Comparison of ENCODE assay signal across 16 cellular contexts in genomic region chr3:72418856-72419255, GRCh38. TPM values are rescaled to one million over a fixed set of nuclear protein-coding genes. Genes with fewer than 3 reads are reported as not detected.
DNase-seq lines count a peak whose midpoint lies in the region; ATAC-seq and TF ChIP-seq lines count a peak whose summit lies in the region.
"Had no signal": no experiment of that assay in that cellular context is flagged by ENCODE, and none has a peak within 500 bp of the region (broad histone marks: within the 10 kb centered on the region; RNA-seq: fewer than 3 reads in every experiment).

No MANE protein-coding gene starts in this region.

- H3K4me2 ChIP-seq in GM23338: no peak overlapping the region

- CTCF ChIA-PET in CD4-positive, alpha-beta memory T cell (lab: Charles Lee; ENCODE audit: partially characterized antibody): no interaction called here

- H3K36me3 Mint-ChIP-seq in CD4-positive, alpha-beta memory T cell: peaks cover 23 to 31% of the 10 kb centered on the region in 2 donors
- H3K36me3 Mint-ChIP-seq in GM23338 (ENCODE audit: low read depth) (peaks cover 35% of the 10 kb centered on the region), chondrocyte (ENCODE audit: low read depth) (peaks cover 3% of the 10 kb centered on the region)
- H3K36me3 Mint-ChIP-seq in naive thymus-derived CD8-positive, alpha-beta T cell: peaks cover 20 to 32% (median 23%) of the 10 kb centered on the region in 3 donors

- H3K4me3 ChIP-seq in CD4-positive, alpha-beta memory T cell (ENCODE audit: low read length in 2 of 2): no peak overlapping the region
- no peak overlapping the region for H3K4me3 ChIP-seq in GM23338
- H3K4me3 ChIP-seq: GM12878 had no signal

- H3K9me2 ChIP-seq in GM23338 (ENCODE audit: insufficient read depth): no peaks in the 10 kb centered on the region

- H3F3A ChIP-seq in GM23338 (replicated peaks; ENCODE audit: low read depth): no peaks in the 10 kb centered on the region

- H3K79me2 ChIP-seq in GM23338 (replicated peaks; ENCODE audit: insufficient read depth): peaks cover 100% of the 10 kb centered on the region

- no peak for DNase-seq in CD4-positive, alpha-beta memory T cell
- DNase-seq in GM23338 (ENCODE audit: low spot score) (peak; percentile 53), chondrocyte (ENCODE audit: low spot score) (no peak), NCI-H345 treated with DMSO at 0.1 percent for 48 hours (lab: John Stamatoyannopoulos, UW; ENCODE audit: unreplicated experiment) (no peak), NCI-H1092 (lab: John Stamatoyannopoulos, UW) (no peak), NCI-H526 (lab: John Stamatoyannopoulos, UW) (no peak)
- DNase-seq in naive thymus-derived CD8-positive, alpha-beta T cell: no peak
- DNase-seq: CD8-positive, alpha-beta memory T cell; GDM1; MV-4-11; NCI-H1436; NCI-H2029; NCI-H2171; NCI-H774 had no signal

- H3K27ac Mint-ChIP-seq in CD4-positive, alpha-beta memory T cell: peak overlapping the region in 2 of 7 donors; percentile 10 to 26
- H3K27ac Mint-ChIP-seq in GM23338: no peak overlapping the region
- peak overlapping the region; percentile 17 for H3K27ac Mint-ChIP-seq in chondrocyte (ENCODE audit: unreplicated experiment)
- H3K27ac Mint-ChIP-seq in naive thymus-derived CD8-positive, alpha-beta T cell: peak overlapping the region in 2 of 10 donors; percentile 37 to 53
- H3K27ac Mint-ChIP-seq: B cell; CD8-positive, alpha-beta memory T cell had no signal

- H3K36me3 ChIP-seq in CD4-positive, alpha-beta memory T cell (ENCODE audit: insufficient read depth, low read length): no peaks in the 10 kb centered on the region
- no peaks in the 10 kb centered on the region; the same call in 1 of the 2 replicates for H3K36me3 ChIP-seq in GM23338 (ENCODE audit: insufficient read depth)

- H3K27me3 Mint-ChIP-seq in CD4-positive, alpha-beta memory T cell: no peaks in the 10 kb centered on the region
- H3K27me3 Mint-ChIP-seq in GM23338 (ENCODE audit: insufficient read depth, low read depth, poor library complexity) (peaks cover 4% of the 10 kb centered on the region), chondrocyte (ENCODE audit: low read depth) (no peaks in the 10 kb centered on the region)
- H3K27me3 Mint-ChIP-seq in naive thymus-derived CD8-positive, alpha-beta T cell: no peaks in the 10 kb centered on the region
- H3K27me3 Mint-ChIP-seq: B cell; CD8-positive, alpha-beta memory T cell had no signal

- peak overlapping the region in 5 of 8 donors; percentile 1 to 72 (median 39) for H3K4me3 Mint-ChIP-seq in CD4-positive, alpha-beta memory T cell
- no peak overlapping the region for H3K4me3 Mint-ChIP-seq in GM23338
- H3K4me3 Mint-ChIP-seq in chondrocyte (ENCODE audit: unreplicated experiment): no peak overlapping the region
- H3K4me3 Mint-ChIP-seq in naive thymus-derived CD8-positive, alpha-beta T cell: peak overlapping the region in 6 of 10 donors; percentile 3 to 62 (median 12)
- H3K4me3 Mint-ChIP-seq: B cell had no signal

- H3K9me3 Mint-ChIP-seq in CD4-positive, alpha-beta memory T cell: peaks cover 0 to 24% (median 11%) of the 10 kb centered on the region in 8 donors
- H3K9me3 Mint-ChIP-seq in GM23338 (peaks cover 26% of the 10 kb centered on the region), chondrocyte (ENCODE audit: low read depth) (peaks cover 11% of the 10 kb centered on the region)
- H3K9me3 Mint-ChIP-seq in naive thymus-derived CD8-positive, alpha-beta T cell: peaks cover 0 to 33% (median 17%) of the 10 kb centered on the region in 9 donors

- H3K4me1 ChIP-seq in CD4-positive, alpha-beta memory T cell (ENCODE audit: insufficient read depth, low read length): peaks cover 26% of the 10 kb centered on the region
- H3K4me1 ChIP-seq in GM23338 (ENCODE audit: insufficient read depth): peaks cover 20% of the 10 kb centered on the region

- POLR2A ChIA-PET in CD4-positive, alpha-beta memory T cell (lab: Charles Lee; ENCODE audit: partially characterized antibody): no interaction called here
- POLR2A ChIA-PET in naive thymus-derived CD8-positive, alpha-beta T cell (lab: Charles Lee): no interaction called here

- TF ChIP-seq CTCF in GM23338 (conservative IDR thresholded peaks at IDR 0.05; ENCODE audit: low read depth in 2 of 2) (peak; percentile 17 to 47; a peak in 3 of 4 replicates), chondrocyte (IDR thresholded peaks at IDR 0.05) (no peak)

- intact Hi-C loops in CD4-positive, alpha-beta memory T cell (cut with micrococcal nuclease): loop anchor here (1.0 kb wide), 1 partner anchor 8 kb away; no protein-coding TSS in a partner anchor

- H3K4me1 Mint-ChIP-seq in CD4-positive, alpha-beta memory T cell: peaks cover 28 to 85% (median 46%) of the 10 kb centered on the region in 4 donors
- H3K4me1 Mint-ChIP-seq in GM23338: peaks cover 33% of the 10 kb centered on the region
- H3K4me1 Mint-ChIP-seq in chondrocyte (ENCODE audit: low read depth): peaks cover 13% of the 10 kb centered on the region
- peaks cover 15 to 85% (median 53%) of the 10 kb centered on the region in 4 donors for H3K4me1 Mint-ChIP-seq in naive thymus-derived CD8-positive, alpha-beta T cell

- ATAC-seq in GM23338: peak; percentile 63
- no peak for ATAC-seq in naive thymus-derived CD8-positive, alpha-beta T cell

- peaks cover 78% of the 10 kb centered on the region for H4K20me1 ChIP-seq in GM23338 (replicated peaks; ENCODE audit: insufficient read depth)

- no peaks in the 10 kb centered on the region for H3K27me3 ChIP-seq in CD4-positive, alpha-beta memory T cell (ENCODE audit: insufficient read depth, low read length)
- no peaks in the 10 kb centered on the region for H3K27me3 ChIP-seq in GM23338 (ENCODE audit: insufficient read depth)

- H3K27ac ChIP-seq in CD4-positive, alpha-beta memory T cell (ENCODE audit: low read depth, low read length): no peak overlapping the region
- no peak overlapping the region for H3K27ac ChIP-seq in GM23338 (ENCODE audit: low read depth)

- no peak overlapping the region for H2AFZ ChIP-seq in GM23338

- no peaks in the 10 kb centered on the region for H3K9me3 ChIP-seq in CD4-positive, alpha-beta memory T cell (ENCODE audit: control insufficient read depth in 1 of 2, low read length in 2 of 2)

RNA-seq across cellular contexts. Expression of gene RYBP, which starts 27.6 kb away (rescaled TPM):
- total RNA-seq in CD4-positive, alpha-beta memory T cell: 10 to 100 TPM; 12.8 to 14.2 TPM
- polyA plus RNA-seq in CD4-positive, alpha-beta memory T cell: 1 to 10 TPM in 1 of 2 donors, under 1 TPM in 1; 1.00 to 1.8 TPM
- 23.8 and 26.7 TPM in 2 replicates for total RNA-seq in GM23338 (2014; rRNA removed; shearing (Covaris generic))
- polyA plus RNA-seq in GM23338 (2016; fragmentation: Nextera tagmentation; extraction: Ambion mirVana): 13.6 and 13.9 TPM in 2 replicates
- total RNA-seq in chondrocyte: 18.6 to 22.6 TPM (median 22.0 TPM) in 3 replicates
- 10 to 100 TPM; 18.6 to 18.7 TPM for total RNA-seq in naive thymus-derived CD8-positive, alpha-beta T cell
- 1 to 10 TPM; 1.2 to 1.9 (median 1.8) TPM for polyA plus RNA-seq in naive thymus-derived CD8-positive, alpha-beta T cell

Comparison
In these comparisons a context has a peak if more than half of its experiments do, and no peak if none do; other contexts are left out.
1. H3K4me3 Mint-ChIP-seq: peak in CD4-positive, alpha-beta memory T cell (5 of 8) and naive thymus-derived CD8-positive, alpha-beta T cell (6 of 10); none in GM23338 (single experiment) and chondrocyte (single experiment).